Comparison of ENCODE assay signal across 8 cellular contexts in the genomic region with DNA sequence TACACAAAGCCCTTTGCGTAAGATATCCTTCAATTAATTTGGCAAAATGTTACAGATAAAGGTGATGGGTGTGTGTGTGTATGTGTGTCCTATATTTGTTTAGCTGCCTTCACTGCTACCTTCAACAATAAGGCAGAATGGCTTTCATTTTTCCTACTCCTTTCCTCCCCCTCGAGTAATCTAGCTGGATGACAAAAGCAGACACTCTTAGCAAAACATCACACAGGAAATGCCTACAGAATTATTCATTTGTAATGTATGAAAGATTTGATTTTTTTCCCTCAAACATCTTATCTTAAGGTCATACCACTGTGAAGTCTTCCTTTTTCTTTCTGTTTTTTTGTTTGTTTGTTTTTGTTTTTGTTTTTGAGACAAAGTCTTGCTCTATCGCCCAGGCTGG. TPM values are rescaled to one million over a fixed set of nuclear protein-coding genes. Genes with fewer than 3 reads are reported as not detected.
DNase-seq lines count a peak whose midpoint lies in the region; ATAC-seq, FAIRE-seq and TF ChIP-seq lines count a peak whose summit lies in the region.

No MANE protein-coding gene starts in this region.

- no peak overlapping the region for H3K4me3 Mint-ChIP-seq in stimulated activated naive CD8-positive, alpha-beta T cell treated with anti-CD3 and anti-CD28 coated beads, Interleukin-15, Interleukin-2, amounts not matched to agents 100 ng/mL and 50 ng/mL, for 24 hours
- H3K4me3 Mint-ChIP-seq in T-helper 17 cell, result no peak overlapping the region

- no peaks in the 10 kb centered on the region for H3K27me3 Mint-ChIP-seq in stimulated activated naive CD8-positive, alpha-beta T cell treated with anti-CD3 and anti-CD28 coated beads, Interleukin-15, Interleukin-2, amounts not matched to agents 100 ng/mL and 50 ng/mL, for 24 hours
- H3K27me3 Mint-ChIP-seq in T-helper 17 cell, result no peaks in the 10 kb centered on the region

- TF ChIP-seq CTCF in fibroblast of the aortic adventitia (IDR thresholded peaks at IDR 0.05; ENCODE audit: insufficient read depth, low read length) (no peak), ovary (IDR thresholded peaks at IDR 0.05) (no peak)

- WGBS in ovary, 3 donors, result 27 to 41% (median 27%) methylated on average over 3 of the region's 3 CpGs

- TF ChIP-seq POLR2A in ovary (IDR thresholded peaks at IDR 0.05) (no peak), GM18505 (IDR thresholded peaks at IDR 0.05; ENCODE audit: borderline replicate concordance, extremely low read depth, insufficient read depth, insufficient read length) (no peak), erythroblast (IDR thresholded peaks at IDR 0.05; ENCODE audit: low read length) (no peak)

- peak overlapping the region; percentile 0 for H3K27ac Mint-ChIP-seq in stimulated activated naive CD8-positive, alpha-beta T cell treated with anti-CD3 and anti-CD28 coated beads, Interleukin-15, Interleukin-2, amounts not matched to agents 100 ng/mL and 50 ng/mL, for 24 hours
- H3K27ac Mint-ChIP-seq in T-helper 17 cell, result peak overlapping the region; percentile 85

- intact Hi-C loops in ovary (cut with DNase I), result no loop called here

- H3K9me3 Mint-ChIP-seq in stimulated activated naive CD8-positive, alpha-beta T cell treated with anti-CD3 and anti-CD28 coated beads, Interleukin-15, Interleukin-2, amounts not matched to agents 100 ng/mL and 50 ng/mL, for 24 hours, result no peaks in the 10 kb centered on the region

- ATAC-seq in stimulated activated naive CD8-positive, alpha-beta T cell treated with anti-CD3 and anti-CD28 coated beads, Interleukin-15, Interleukin-2, amounts not matched to agents 100 U/mL and 50 U/mL, for 24 hours, result no peak
- ATAC-seq in T-helper 17 cell (no peak), GM18505 (IDR thresholded peaks at IDR 0.05; ENCODE audit: unreplicated experiment) (no peak)

- H3K36me3 Mint-ChIP-seq in stimulated activated naive CD8-positive, alpha-beta T cell treated with anti-CD3 and anti-CD28 coated beads, Interleukin-15, Interleukin-2, amounts not matched to agents 100 ng/mL and 50 ng/mL, for 24 hours (ENCODE audit: low read depth), result peaks cover 74% of the 10 kb centered on the region
- peaks cover 4% of the 10 kb centered on the region for H3K36me3 Mint-ChIP-seq in T-helper 17 cell (ENCODE audit: low read depth)

- peaks cover 60% of the 10 kb centered on the region for H3K4me1 Mint-ChIP-seq in stimulated activated naive CD8-positive, alpha-beta T cell treated with anti-CD3 and anti-CD28 coated beads, Interleukin-15, Interleukin-2, amounts not matched to agents 100 ng/mL and 50 ng/mL, for 24 hours (ENCODE audit: low read depth)
- H3K4me1 Mint-ChIP-seq in T-helper 17 cell, result peaks cover 20% of the 10 kb centered on the region

- H3K27me3 ChIP-seq in ovary, result no peaks in the 10 kb centered on the region

- TF ChIP-seq EP300 in ovary (IDR thresholded peaks at IDR 0.05), result no peak

- no peak for FAIRE-seq in urothelium cell line (lab: Jason Lieb, UNC)

- no peaks in the 10 kb centered on the region for H3K36me3 ChIP-seq in ovary

- H3K4me3 ChIP-seq in fibroblast of the aortic adventitia (ENCODE audit: low read depth, low read length) (no peak overlapping the region), ovary (no peak overlapping the region)

- H3K9me3 ChIP-seq in T-helper 17 cell (ENCODE audit: control insufficient read depth, low read length, poor library complexity, severe bottlenecking) (no peaks in the 10 kb centered on the region), ovary (no peaks in the 10 kb centered on the region)

- no peaks in the 10 kb centered on the region for H3K4me1 ChIP-seq in ovary (ENCODE audit: insufficient read depth)

- H3K27ac ChIP-seq in ovary, result no peak overlapping the region

- no peak for DNase-seq in stimulated activated naive CD8-positive, alpha-beta T cell treated with anti-CD3 and anti-CD28 coated beads, Interleukin-15, Interleukin-2, amounts not matched to agents 100 U/mL and 50 U/mL, for 24 hours
- no peak for DNase-seq in T-helper 17 cell
- peak; percentile 79 for DNase-seq in fibroblast of the aortic adventitia (ENCODE audit: low read depth)
- DNase-seq in urothelium cell line (ENCODE audit: low spot score), result peak; percentile 21
- no peak for DNase-seq in ovary
- no peak for DNase-seq in erythroblast (lab: John Stamatoyannopoulos, UW)

RNA-seq across cellular contexts. Expression of a gene that starts 10.6 kb away (rescaled TPM):
- total RNA-seq in T-helper 17 cell (10 to 100 TPM; 40.8 to 42.6 TPM), fibroblast of the aortic adventitia (ENCODE audit: low replicate concordance) (0.99 and 1.6 TPM in 2 replicates), ovary (1 to 10 TPM in 5 of 7 donors, under 1 TPM in 2; 0.66 to 2.1 (median 1.6) TPM)
- 1 to 10 TPM in 1 of 2 donors, under 1 TPM in 1; 0.24 to 4.2 TPM for polyA plus RNA-seq in ovary

RNA-seq across cellular contexts. Expression of a gene that starts 26.5 kb away (rescaled TPM):
- total RNA-seq in T-helper 17 cell (1 to 10 TPM; 1.4 to 1.5 TPM), fibroblast of the aortic adventitia (ENCODE audit: low replicate concordance) (0.18 TPM in 1 of 2 replicates, not detected in the other), ovary (1 to 10 TPM in 3 of 7 donors, under 1 TPM in 4; 0.18 to 6.7 (median 0.88) TPM)
- under 1 TPM; 0.21 to 0.40 TPM for polyA plus RNA-seq in ovary

RNA-seq across cellular contexts. Expression of a gene that starts 43.7 kb away (rescaled TPM):
- total RNA-seq in T-helper 17 cell, result 10 to 100 TPM; 52.1 to 56.1 TPM
- 10.9 and 15.4 TPM in 2 replicates for total RNA-seq in fibroblast of the aortic adventitia (ENCODE audit: low replicate concordance)
- total RNA-seq in ovary, result 10 to 100 TPM; 14.4 to 23.3 (median 16.9) TPM
- polyA plus RNA-seq in ovary, result 10 to 100 TPM; 15.2 to 23.7 TPM

RNA-seq across cellular contexts. Expression of a gene that starts 44.2 kb away (rescaled TPM):
- total RNA-seq in T-helper 17 cell (1 to 10 TPM; 5.4 to 7.0 TPM), fibroblast of the aortic adventitia (ENCODE audit: low replicate concordance) (2.5 and 14.1 TPM in 2 replicates), ovary (1 to 10 TPM; 2.4 to 6.8 (median 5.0) TPM)
- polyA plus RNA-seq in ovary, result 1 to 10 TPM; 3.6 to 7.1 TPM

RNA-seq across cellular contexts. Expression of a gene that starts 48.6 kb away (rescaled TPM):
- total RNA-seq in T-helper 17 cell, result 10 to 100 TPM; 40.1 to 45.8 TPM
- total RNA-seq in fibroblast of the aortic adventitia (ENCODE audit: low replicate concordance), result 9.2 and 23.7 TPM in 2 replicates
- total RNA-seq in ovary, result 10 to 100 TPM; 28.1 to 36.1 (median 30.8) TPM
- polyA plus RNA-seq in ovary, result 10 to 100 TPM; 10.5 to 15.6 TPM

Comparison
In these comparisons a context has a peak if more than half of its experiments do, and no peak if none do; other contexts are left out.
1. DNase-seq: peak in fibroblast of the aortic adventitia (single experiment) and urothelium cell line (single experiment); none in stimulated activated naive CD8-positive, alpha-beta T cell treated with anti-CD3 and anti-CD28 coated beads, Interleukin-15, Interleukin-2, amounts not matched to agents 100 U/mL and 50 U/mL, for 24 hours (single experiment), T-helper 17 cell (0 of 3), ovary (0 of 5) and erythroblast (0 of 2).
2. RNA of a gene that starts 10.6 kb away (total RNA-seq): 40.8 to 42.6 TPM in T-helper 17 cell; 0.66 to 2.1 TPM in ovary and 0.99 to 1.6 TPM in fibroblast of the aortic adventitia; every median in the first group is over 10 times any median in the second.